In the genomic region with DNA sequence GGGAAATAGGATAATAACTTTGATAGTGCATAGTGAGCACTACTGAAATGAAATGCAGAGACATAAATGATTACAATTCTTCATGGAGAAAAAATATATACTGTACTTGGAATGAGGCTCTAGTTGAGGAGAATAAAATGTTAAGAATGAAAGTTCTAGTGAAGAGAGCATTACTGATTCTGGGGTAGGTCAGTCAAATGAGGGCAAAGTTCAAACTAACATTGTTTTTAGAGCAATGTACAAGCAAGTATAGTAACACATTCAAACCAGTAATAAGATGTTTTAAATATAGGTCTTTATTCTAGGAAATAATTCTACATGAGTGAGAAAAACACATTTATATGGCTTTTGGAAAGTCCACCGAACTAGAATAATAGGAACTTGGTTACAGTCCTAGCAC, we compare ENCODE assay signal across 21 cellular contexts.
DNase-seq lines count a peak whose midpoint lies in the region; ATAC-seq and TF ChIP-seq lines count a peak whose summit lies in the region.
"Had no signal": no experiment of that assay in that cellular context is flagged by ENCODE, and none has a peak within 500 bp of the region (broad histone marks: within the 10 kb centered on the region; RNA-seq: fewer than 3 reads in every experiment).

No MANE protein-coding gene starts in this region.

- H3K9ac ChIP-seq in KMS-11: no peak overlapping the region

- H3K36me3 Mint-ChIP-seq in T-helper 1 cell treated with Interleukin-12 subunit alpha and Interleukin-12 subunit beta and Interleukin-4 antibody, amounts not matched to agents 30 μg/mL and 1 μg/mL, for 36 hours (ENCODE audit: low read depth): peaks cover 29% of the 10 kb centered on the region
- no peaks in the 10 kb centered on the region for H3K36me3 Mint-ChIP-seq in dendritic cell treated with granulocyte-macrophage colony-stimulating factor and Interleukin-4, amounts not matched to agents 40 ng/mL and 50 ng/mL, for 4 days (ENCODE audit: low read depth)
- peaks cover 19% of the 10 kb centered on the region for H3K36me3 Mint-ChIP-seq in nephron (ENCODE audit: low read depth)

- no peak for TF ChIP-seq POLR2A in lower leg skin (IDR thresholded peaks at IDR 0.05)

- DNase-seq in T-helper 1 cell (no peak), kidney tubule cell (ENCODE audit: low spot score) (no peak), lower leg skin (ENCODE audit: low spot score in 2 of 2) (no peak)
- DNase-seq: activated CD8-positive, alpha-beta memory T cell treated with anti-CD3 and anti-CD28 coated beads, Interleukin-2, amount 10 ng/mL, durations not matched to agents 7 days and 5 days; anterior cingulate cortex; BE2C; GOT3; head of caudate nucleus; left ventricle myocardium superior; NCI-H1694; NCI-H748 treated with DMSO at 0.1 percent for 48 hours; pancreas; sigmoid colon; T1000; upper lobe of left lung had no signal

- no peaks in the 10 kb centered on the region for H3K27me3 ChIP-seq in KMS-11 (ENCODE audit: insufficient read depth, low read depth)
- H3K27me3 ChIP-seq: BE2C, pancreas, sigmoid colon, upper lobe of left lung had no signal

- H3K4me2 ChIP-seq in KMS-11: 0 out of 2 replicates have a peak overlapping the region, but pooled peaks have one; percentile 2

- TF ChIP-seq CTCF in KMS-11 (conservative IDR thresholded peaks at IDR 0.05; ENCODE audit: low read depth, low read length) (no peak), nephron (IDR thresholded peaks at IDR 0.05; ENCODE audit: unreplicated experiment in 3 of 3) (no peak), lower leg skin (IDR thresholded peaks at IDR 0.05) (no peak)

- no peaks in the 10 kb centered on the region for H3K9me3 Mint-ChIP-seq in T-helper 1 cell treated with Interleukin-12 subunit alpha and Interleukin-12 subunit beta and Interleukin-4 antibody, amounts not matched to agents 30 μg/mL and 1 μg/mL, for 36 hours
- H3K9me3 Mint-ChIP-seq in dendritic cell treated with granulocyte-macrophage colony-stimulating factor and Interleukin-4, amounts not matched to agents 40 ng/mL and 50 ng/mL, for 4 days: no peaks in the 10 kb centered on the region
- peaks cover 5% of the 10 kb centered on the region for H3K9me3 Mint-ChIP-seq in nephron

- H2AFZ ChIP-seq in KMS-11 (ENCODE audit: low read depth): no peak overlapping the region

- no peak overlapping the region for H3K4me3 ChIP-seq in KMS-11 (IDR thresholded peaks at IDR 0.05; ENCODE audit: insufficient read depth, low read depth, low read length)
- H3K4me3 ChIP-seq in lower leg skin (ENCODE audit: low read depth, poor library complexity, severe bottlenecking): no peak overlapping the region
- H3K4me3 ChIP-seq: pancreas, sigmoid colon, upper lobe of left lung had no signal

- peak overlapping the region; percentile 10; the same call in 1 of the 2 replicates for H3K27ac ChIP-seq in KMS-11
- H3K27ac ChIP-seq: 22Rv1, pancreas, sigmoid colon, upper lobe of left lung had no signal

- peak overlapping the region; percentile 75 for H3K27ac Mint-ChIP-seq in T-helper 1 cell treated with Interleukin-12 subunit alpha and Interleukin-12 subunit beta and Interleukin-4 antibody, amounts not matched to agents 30 μg/mL and 1 μg/mL, for 36 hours
- H3K27ac Mint-ChIP-seq in dendritic cell treated with granulocyte-macrophage colony-stimulating factor and Interleukin-4, amounts not matched to agents 40 ng/mL and 50 ng/mL, for 4 days: peak overlapping the region; percentile 66
- H3K27ac Mint-ChIP-seq in nephron: peak overlapping the region in 2 of 3 experiments; percentile 10 to 19

- H3K36me3 ChIP-seq in KMS-11 (ENCODE audit: insufficient read depth): no peaks in the 10 kb centered on the region; the same call in 1 of the 2 replicates
- H3K36me3 ChIP-seq: pancreas, sigmoid colon, upper lobe of left lung had no signal

- H4K20me1 ChIP-seq in KMS-11 (ENCODE audit: insufficient read depth): no peaks in the 10 kb centered on the region; the same call in 1 of the 2 replicates

- intact Hi-C loops in dendritic cell treated with granulocyte-macrophage colony-stimulating factor and Interleukin-4, amounts not matched to agents 40 ng/mL and 50 ng/mL, for 4 days (cut with micrococcal nuclease): no loop called here
- intact Hi-C loops in lower leg skin (cut with DNase I; ENCODE audit: low total_unique reads): no loop called here

- H3K4me1 ChIP-seq in KMS-11 (ENCODE audit: low read depth, poor library complexity, severe bottlenecking): peaks cover 100% of the 10 kb centered on the region

- no peak overlapping the region for H3K4me3 Mint-ChIP-seq in T-helper 1 cell treated with Interleukin-12 subunit alpha and Interleukin-12 subunit beta and Interleukin-4 antibody, amounts not matched to agents 30 μg/mL and 1 μg/mL, for 36 hours
- H3K4me3 Mint-ChIP-seq in dendritic cell treated with granulocyte-macrophage colony-stimulating factor and Interleukin-4, amounts not matched to agents 40 ng/mL and 50 ng/mL, for 4 days: no peak overlapping the region
- H3K4me3 Mint-ChIP-seq in nephron: no peak overlapping the region
- H3K4me3 Mint-ChIP-seq: activated CD8-positive, alpha-beta memory T cell treated with anti-CD3 and anti-CD28 coated beads, Interleukin-2, amount 10 ng/mL, durations not matched to agents 7 days and 5 days had no signal

- WGBS in lower leg skin, 2 donors: 76 to 86% methylated on average over 1 of the region's 1 CpG

- H3K79me2 ChIP-seq in KMS-11 (ENCODE audit: insufficient read depth, low read depth): peaks cover 99% of the 10 kb centered on the region

- H3K27me3 Mint-ChIP-seq in T-helper 1 cell treated with Interleukin-12 subunit alpha and Interleukin-12 subunit beta and Interleukin-4 antibody, amounts not matched to agents 30 μg/mL and 1 μg/mL, for 36 hours (ENCODE audit: low read depth): no peaks in the 10 kb centered on the region
- no peaks in the 10 kb centered on the region for H3K27me3 Mint-ChIP-seq in dendritic cell treated with granulocyte-macrophage colony-stimulating factor and Interleukin-4, amounts not matched to agents 40 ng/mL and 50 ng/mL, for 4 days
- no peaks in the 10 kb centered on the region for H3K27me3 Mint-ChIP-seq in nephron (ENCODE audit: low read depth)
- H3K27me3 Mint-ChIP-seq: activated CD8-positive, alpha-beta memory T cell treated with anti-CD3 and anti-CD28 coated beads, Interleukin-2, amount 10 ng/mL, durations not matched to agents 7 days and 5 days had no signal

- H3K4me1 Mint-ChIP-seq in T-helper 1 cell treated with Interleukin-12 subunit alpha and Interleukin-12 subunit beta and Interleukin-4 antibody, amounts not matched to agents 30 μg/mL and 1 μg/mL, for 36 hours (ENCODE audit: low read depth): peaks cover 52% of the 10 kb centered on the region
- H3K4me1 Mint-ChIP-seq in dendritic cell treated with granulocyte-macrophage colony-stimulating factor and Interleukin-4, amounts not matched to agents 40 ng/mL and 50 ng/mL, for 4 days (ENCODE audit: low read depth): peaks cover 27% of the 10 kb centered on the region
- H3K4me1 Mint-ChIP-seq in nephron: peaks cover 18% of the 10 kb centered on the region

- ATAC-seq in SK-N-SH treated with all-trans-retinoic acid at 6 μM for 48 hours: no peak
- ATAC-seq: left ventricle myocardium superior, pancreas had no signal

TF ChIP-seq in SK-N-SH treated with all-trans-retinoic acid at 6 μM for 48 hours, 23 proteins besides CTCF, POLR2A, EP300 and RAD21:
- TF ChIP-seq, protein P1, sequence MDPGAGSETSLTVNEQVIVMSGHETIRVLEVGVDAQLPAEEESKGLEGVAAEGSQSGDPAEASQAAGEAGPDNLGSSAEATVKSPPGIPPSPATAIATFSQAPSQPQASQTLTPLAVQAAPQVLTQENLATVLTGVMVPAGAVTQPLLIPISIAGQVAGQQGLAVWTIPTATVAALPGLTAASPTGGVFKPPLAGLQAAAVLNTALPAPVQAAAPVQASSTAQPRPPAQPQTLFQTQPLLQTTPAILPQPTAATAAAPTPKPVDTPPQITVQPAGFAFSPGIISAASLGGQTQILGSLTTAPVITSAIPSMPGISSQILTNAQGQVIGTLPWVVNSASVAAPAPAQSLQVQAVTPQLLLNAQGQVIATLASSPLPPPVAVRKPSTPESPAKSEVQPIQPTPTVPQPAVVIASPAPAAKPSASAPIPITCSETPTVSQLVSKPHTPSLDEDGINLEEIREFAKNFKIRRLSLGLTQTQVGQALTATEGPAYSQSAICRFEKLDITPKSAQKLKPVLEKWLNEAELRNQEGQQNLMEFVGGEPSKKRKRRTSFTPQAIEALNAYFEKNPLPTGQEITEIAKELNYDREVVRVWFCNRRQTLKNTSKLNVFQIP (CRISPR knock-in tag; IDR thresholded peaks at IDR 0.05; ENCODE audit: borderline replicate concordance, low read depth): no peak
- TF ChIP-seq CSDC2 (CRISPR knock-in tag; IDR thresholded peaks at IDR 0.05) (no peak), SNAI2 (CRISPR knock-in tag; IDR thresholded peaks at IDR 0.05) (no peak), TCF4 (CRISPR knock-in tag; IDR thresholded peaks at IDR 0.05; ENCODE audit: borderline replicate concordance) (no peak), GLIS3 (CRISPR knock-in tag; IDR thresholded peaks at IDR 0.05) (no peak), ESRRG (CRISPR knock-in tag; IDR thresholded peaks at IDR 0.05) (no peak)
TF ChIP-seq in SK-N-SH treated with all-trans-retinoic acid at 6 μM for 48 hours: peak in this region for 0.

Comparison
In these comparisons a context has a peak if more than half of its experiments do, and no peak if none do; other contexts are left out.
1. H3K27ac Mint-ChIP-seq: peak in every context shown above with its lines; median percentile 75 in T-helper 1 cell treated with Interleukin-12 subunit alpha and Interleukin-12 subunit beta and Interleukin-4 antibody, amounts not matched to agents 30 μg/mL and 1 μg/mL, for 36 hours; 66 in dendritic cell treated with granulocyte-macrophage colony-stimulating factor and Interleukin-4, amounts not matched to agents 40 ng/mL and 50 ng/mL, for 4 days; 14 in nephron.